27 cellular contexts compared by ENCODE assay signal in the genomic region with DNA sequence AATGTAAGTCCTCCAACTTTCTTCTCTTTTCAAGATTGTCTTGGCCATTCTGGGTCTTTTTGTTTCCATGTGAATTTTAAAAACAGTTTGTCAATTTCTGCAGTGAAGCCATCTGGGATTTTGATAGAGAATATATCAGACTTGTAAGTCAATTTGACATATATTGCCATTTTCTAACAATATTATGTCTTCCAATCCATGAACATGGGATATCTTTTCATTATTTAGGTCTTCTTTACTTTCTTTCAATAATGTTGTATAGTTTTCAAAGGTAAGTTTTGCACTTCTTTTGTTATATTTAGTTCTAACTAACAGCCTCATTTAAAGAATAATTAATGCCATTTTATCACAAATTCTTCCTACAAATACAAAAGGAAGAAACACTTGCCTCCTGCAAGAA.
"Had no signal": no experiment of that assay in that cellular context is flagged by ENCODE, and none has a peak within 500 bp of the region (broad histone marks: within the 10 kb centered on the region; RNA-seq: fewer than 3 reads in every experiment).

No MANE protein-coding gene starts in this region.

- H3K27ac ChIP-seq: stomach, suprapubic skin, testis, thoracic aorta, thyroid gland, tibial artery, tibial nerve, transverse colon, upper lobe of left lung, upper lobe of right lung, uterus, vagina had no signal

- FAIRE-seq: urothelium cell line had no signal

- H3K27me3 ChIP-seq: stomach, suprapubic skin, testis, thyroid gland, tibial artery, tibial nerve, transverse colon, upper lobe of left lung, upper lobe of right lung, uterus, vagina had no signal

- H3K4me3 ChIP-seq: stomach, suprapubic skin, testis, thoracic aorta, thyroid gland, tibial artery, tibial nerve, transverse colon, upper lobe of left lung, upper lobe of right lung, uterus, vagina had no signal

- ATAC-seq: stimulated activated effector memory CD8-positive, alpha-beta T cell treated with anti-CD3 and anti-CD28 coated beads, Interleukin-12 subunit alpha, Interleukin-12 subunit beta, amount 100 ng/mL, for 72 hours; stimulated activated memory B cell treated with anti-CD40 and anti-IgM and Interleukin-4, amounts not matched to agents 10 μg/mL and 1 μg/mL and 100 μg/mL, for 72 hours; stimulated activated naive B cell treated with anti-CD40 and anti-IgM and Interleukin-4, amounts not matched to agents 10 μg/mL and 1 μg/mL and 100 μg/mL, for 72 hours; stimulated activated naive CD8-positive, alpha-beta T cell treated with anti-CD3 and anti-CD28 coated beads, Interleukin-15, amount 100 ng/mL, for 72 hours; stimulated activated naive CD8-positive, alpha-beta T cell treated with anti-CD3 and anti-CD28 coated beads, Interleukin-15, Interleukin-2, amounts not matched to agents 100 U/mL and 50 U/mL, for 24 hours; upper lobe of right lung had no signal

- DNase-seq: stimulated activated CD4-positive, alpha-beta T cell treated with anti-CD3 and anti-CD28 coated beads, Interleukin-2, amount 100 ng/mL, for 48 hours; stimulated activated CD4-positive, alpha-beta T cell treated with anti-CD3 and anti-CD28 coated beads, Interleukin-4, amount 100 ng/mL, for 1 hour; stimulated activated CD4-positive, alpha-beta T cell treated with anti-CD3 and anti-CD28 coated beads, Interleukin-4, amount 100 ng/mL, for 24 hours; stimulated activated CD4-positive, alpha-beta T cell treated with anti-CD3 and anti-CD28 coated beads, Interleukin-4, amount 100 ng/mL, for 4 hours; stimulated activated CD8-positive, alpha-beta memory T cell treated with anti-CD3 and anti-CD28 coated beads, Interleukin-4, amount 100 ng/mL, for 48 hours; stimulated activated naive B cell treated with anti-CD40 and anti-IgM and Interleukin-4, amounts not matched to agents 10 μg/mL and 1 μg/mL and 100 μg/mL, for 72 hours; stimulated activated naive CD4-positive, alpha-beta T cell; stimulated activated naive CD4-positive, alpha-beta T cell treated with Interleukin-2 at 50 U/mL for 16 hours; stimulated activated naive CD8-positive, alpha-beta T cell treated with anti-CD3 and anti-CD28 coated beads, Interleukin-15, amount 100 ng/mL, for 72 hours; stimulated activated naive CD8-positive, alpha-beta T cell treated with anti-CD3 and anti-CD28 coated beads, Interleukin-15, Interleukin-2, amounts not matched to agents 100 U/mL and 50 U/mL, for 24 hours; stomach; substantia nigra; testis; thyroid gland; transverse colon; trophoblast cell; upper lobe of left lung; upper lobe of right lung had no signal

- H3K36me3 ChIP-seq: stomach, suprapubic skin, thoracic aorta, thyroid gland, tibial artery, tibial nerve, transverse colon, upper lobe of left lung, upper lobe of right lung, uterus, vagina had no signal

- H3K9me3 ChIP-seq: suprapubic skin, testis, thoracic aorta, thyroid gland, transverse colon, upper lobe of left lung, upper lobe of right lung, uterus, vagina had no signal
